Comparison of ENCODE assay signal across 16 cellular contexts in genomic region chr13:112896736-112897602, GRCh38.
"Had no signal": no experiment of that assay in that cellular context is flagged by ENCODE, and none has a peak within 500 bp of the region (broad histone marks: within the 10 kb centered on the region; RNA-seq: fewer than 3 reads in every experiment).

No MANE protein-coding gene starts in this region.

- H3K27ac Mint-ChIP-seq: activated naive CD8-positive, alpha-beta T cell; stimulated activated naive B cell treated with anti-CD40 and anti-IgM and Interleukin-4, amounts not matched to agents 10 μg/mL and 1 μg/mL and 100 μg/mL, for 72 hours had no signal

- H3K4me3 ChIP-seq: esophagus muscularis mucosa, gastroesophageal sphincter, heart right ventricle, thoracic aorta had no signal

- H3K36me3 Mint-ChIP-seq: activated naive CD8-positive, alpha-beta T cell had no signal

- H3K36me3 ChIP-seq: esophagus muscularis mucosa, gastroesophageal sphincter, heart right ventricle, neutrophil, thoracic aorta had no signal

- H3K27ac ChIP-seq: esophagus muscularis mucosa, gastroesophageal sphincter, heart right ventricle, neutrophil, thoracic aorta had no signal

- FAIRE-seq: endothelial cell of umbilical vein had no signal

- H3K9me3 ChIP-seq: esophagus muscularis mucosa, gastroesophageal sphincter, heart right ventricle, neutrophil, thoracic aorta had no signal

- DNase-seq: activated CD8-positive, alpha-beta memory T cell treated with anti-CD3 and anti-CD28 coated beads for 24 hours; activated CD8-positive, alpha-beta memory T cell treated with anti-CD3 and anti-CD28 coated beads, Interleukin-2, amount 50 U/mL, for 48 hours; activated gamma-delta T cell; effector CD8-positive, alpha-beta T cell; heart right ventricle; stimulated activated naive B cell treated with anti-CD40 and anti-IgM and Interleukin-4, amounts not matched to agents 10 μg/mL and 1 μg/mL and 100 μg/mL, for 72 hours; T1000 had no signal

- H3K4me3 Mint-ChIP-seq: activated naive CD8-positive, alpha-beta T cell; stimulated activated naive B cell treated with anti-CD40 and anti-IgM and Interleukin-4, amounts not matched to agents 10 μg/mL and 1 μg/mL and 100 μg/mL, for 72 hours had no signal

- H3K9me3 Mint-ChIP-seq: stimulated activated naive B cell treated with anti-CD40 and anti-IgM and Interleukin-4, amounts not matched to agents 10 μg/mL and 1 μg/mL and 100 μg/mL, for 72 hours had no signal

- ATAC-seq: activated CD4-positive, CD25-positive, alpha-beta regulatory T cell treated with anti-CD3 and anti-CD28 coated beads, Interleukin-2, amount 50 U/mL, for 24 hours; gastroesophageal sphincter; heart right ventricle; left colon; SK-N-SH treated with all-trans-retinoic acid at 6 μM for 48 hours had no signal

- H3K27me3 Mint-ChIP-seq: stimulated activated naive B cell treated with anti-CD40 and anti-IgM and Interleukin-4, amounts not matched to agents 10 μg/mL and 1 μg/mL and 100 μg/mL, for 72 hours had no signal
